In the genomic region with DNA sequence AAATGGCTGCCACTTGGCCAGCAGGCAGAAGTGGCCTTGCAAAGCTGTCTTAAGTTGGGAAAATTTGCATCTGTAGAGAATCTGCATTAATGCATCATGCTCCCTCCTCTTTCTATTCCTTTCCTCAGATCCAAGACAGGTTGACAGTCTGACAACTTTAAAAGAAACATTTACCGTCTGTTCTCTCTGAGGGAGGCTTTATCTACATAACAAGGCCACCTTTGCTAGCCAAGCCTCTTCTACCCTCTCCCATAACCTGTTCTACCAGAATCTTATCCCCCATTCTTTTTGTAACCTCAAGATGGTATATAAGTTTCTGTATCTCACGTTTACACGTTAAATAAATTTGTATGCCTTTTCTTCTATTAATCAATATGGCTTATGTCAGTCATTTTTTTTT, we compare ENCODE assay signal across 21 cellular contexts.
"Had no signal": no experiment of that assay in that cellular context is flagged by ENCODE, and none has a peak within 500 bp of the region (broad histone marks: within the 10 kb centered on the region; RNA-seq: fewer than 3 reads in every experiment).

No MANE protein-coding gene starts in this region.

- H3K27me3 ChIP-seq: ovary, right atrium auricular region, right lobe of liver, stomach, testis, thyroid gland, transverse colon, upper lobe of left lung had no signal

- H3K9me3 ChIP-seq: ovary, right lobe of liver, testis, thyroid gland, transverse colon had no signal

- H3K27me3 Mint-ChIP-seq: progenitor cell of endocrine pancreas; stimulated activated naive B cell treated with anti-CD40 and anti-IgM and Interleukin-4, amounts not matched to agents 10 μg/mL and 1 μg/mL and 100 μg/mL, for 72 hours had no signal

- H3K4me3 Mint-ChIP-seq: naive thymus-derived CD8-positive, alpha-beta T cell; nephron; stimulated activated naive B cell treated with anti-CD40 and anti-IgM and Interleukin-4, amounts not matched to agents 10 μg/mL and 1 μg/mL and 100 μg/mL, for 72 hours had no signal

- ATAC-seq: naive thymus-derived CD8-positive, alpha-beta T cell; right lobe of liver; stimulated activated naive B cell treated with anti-CD40 and anti-IgM and Interleukin-4, amounts not matched to agents 10 μg/mL and 1 μg/mL and 100 μg/mL, for 72 hours; stimulated activated naive CD8-positive, alpha-beta T cell treated with anti-CD3 and anti-CD28 coated beads, Interleukin-15, Interleukin-2, amounts not matched to agents 100 U/mL and 50 U/mL, for 24 hours had no signal

- H3K4me1 Mint-ChIP-seq: naive thymus-derived CD8-positive, alpha-beta T cell; nephron; stimulated activated naive B cell treated with anti-CD40 and anti-IgM and Interleukin-4, amounts not matched to agents 10 μg/mL and 1 μg/mL and 100 μg/mL, for 72 hours had no signal

- H3K4me3 ChIP-seq: left ventricle myocardium inferior, lung, ovary, right atrium auricular region, right lobe of liver, skin epidermis, stomach, testis, thyroid gland, transverse colon, upper lobe of left lung had no signal

- H3K4me1 ChIP-seq: left ventricle myocardium inferior, right atrium auricular region, right lobe of liver, stomach, testis, thyroid gland, transverse colon, upper lobe of left lung had no signal

- DNase-seq: hippocampal formation; left ventricle myocardium inferior; naive thymus-derived CD8-positive, alpha-beta T cell; ovary; right lobe of liver; stimulated activated CD4-positive, alpha-beta T cell treated with anti-CD3 and anti-CD28 coated beads, Interleukin-12 subunit alpha, Interleukin-12 subunit beta, amount 100 ng/mL, for 4 hours; stimulated activated CD4-positive, alpha-beta T cell treated with anti-CD3 and anti-CD28 coated beads, Interleukin-15, amount 100 ng/mL, for 24 hours; stimulated activated CD4-positive, alpha-beta T cell treated with anti-CD3 and anti-CD28 coated beads, Interleukin-2, amount 100 ng/mL, for 24 hours; stimulated activated CD4-positive, alpha-beta T cell treated with anti-CD3 and anti-CD28 coated beads, Interleukin-4, amount 100 ng/mL, for 1 hour; stimulated activated naive B cell treated with anti-CD40 and anti-IgM and Interleukin-4, amounts not matched to agents 10 μg/mL and 1 μg/mL and 100 μg/mL, for 72 hours; stimulated activated naive CD8-positive, alpha-beta T cell treated with anti-CD3 and anti-CD28 coated beads, Interleukin-15, Interleukin-2, amounts not matched to agents 100 U/mL and 50 U/mL, for 24 hours; stomach; testis; thyroid gland; transverse colon; upper lobe of left lung had no signal

- H3K27ac ChIP-seq: left ventricle myocardium inferior, ovary, right atrium auricular region, right lobe of liver, skin epidermis, stomach, testis, thyroid gland, transverse colon, upper lobe of left lung had no signal

- H3K27ac Mint-ChIP-seq: nephron; progenitor cell of endocrine pancreas; stimulated activated naive B cell treated with anti-CD40 and anti-IgM and Interleukin-4, amounts not matched to agents 10 μg/mL and 1 μg/mL and 100 μg/mL, for 72 hours had no signal

- H3K36me3 ChIP-seq: left ventricle myocardium inferior, ovary, right atrium auricular region, right lobe of liver, stomach, thyroid gland, transverse colon, upper lobe of left lung had no signal
